27 cellular contexts compared by ENCODE assay signal in genomic region chr11:10938231-10938630, GRCh38.
"Had no signal": no experiment of that assay in that cellular context is flagged by ENCODE, and none has a peak within 500 bp of the region (broad histone marks: within the 10 kb centered on the region; RNA-seq: fewer than 3 reads in every experiment).

No MANE protein-coding gene starts in this region.

- H3K9me3 Mint-ChIP-seq: immature natural killer cell; memory B cell; naive thymus-derived CD8-positive, alpha-beta T cell; nephron; neural crest cell; stimulated activated naive CD8-positive, alpha-beta T cell treated with anti-CD3 and anti-CD28 coated beads, Interleukin-15, Interleukin-2, amounts not matched to agents 100 ng/mL and 50 ng/mL, for 24 hours had no signal

- H3K27me3 ChIP-seq: heart left ventricle, pancreas, right lobe of liver, suprapubic skin, tibial artery, upper lobe of right lung had no signal

- H3K36me3 Mint-ChIP-seq: immature natural killer cell; memory B cell; naive thymus-derived CD8-positive, alpha-beta T cell had no signal

- ATAC-seq: heart left ventricle; mucosa of descending colon; naive thymus-derived CD8-positive, alpha-beta T cell; right lobe of liver; upper lobe of right lung had no signal

- H3K36me3 ChIP-seq: heart left ventricle, left ventricle myocardium inferior, pancreas, prostate gland, right lobe of liver, suprapubic skin, thoracic aorta, tibial artery, upper lobe of right lung had no signal

- H3K4me3 ChIP-seq: heart left ventricle, left ventricle myocardium inferior, mucosa of descending colon, pancreas, prostate gland, right lobe of liver, skin epidermis, suprapubic skin, thoracic aorta, tibial artery, upper lobe of right lung had no signal

- H3K4me3 Mint-ChIP-seq: immature natural killer cell; memory B cell; naive thymus-derived CD8-positive, alpha-beta T cell; nephron; neural crest cell; stimulated activated naive CD8-positive, alpha-beta T cell treated with anti-CD3 and anti-CD28 coated beads, Interleukin-15, Interleukin-2, amounts not matched to agents 100 ng/mL and 50 ng/mL, for 24 hours had no signal

- H3K27ac ChIP-seq: left ventricle myocardium inferior, pancreas, prostate gland, right lobe of liver, skin epidermis, suprapubic skin, thoracic aorta, tibial artery, upper lobe of right lung had no signal

- DNase-seq: heart left ventricle; hypothalamus; immature natural killer cell; left ventricle myocardium inferior; midbrain; mucosa of descending colon; naive thymus-derived CD8-positive, alpha-beta T cell; nucleus accumbens; pancreas; posterior cingulate gyrus; right lobe of liver; stimulated activated CD4-positive, alpha-beta T cell treated with anti-CD3 and anti-CD28 coated beads, Interleukin-12 subunit alpha, Interleukin-12 subunit beta, amount 100 ng/mL, for 4 hours; stimulated activated CD4-positive, alpha-beta T cell treated with anti-CD3 and anti-CD28 coated beads, Interleukin-15, amount 100 ng/mL, for 24 hours; stimulated activated CD4-positive, alpha-beta T cell treated with anti-CD3 and anti-CD28 coated beads, Interleukin-2, amount 100 ng/mL, for 24 hours; stimulated activated CD4-positive, alpha-beta T cell treated with anti-CD3 and anti-CD28 coated beads, Interleukin-4, amount 100 ng/mL, for 1 hour; stimulated activated naive CD4-positive, alpha-beta T cell; tibial artery; trophoblast cell; upper lobe of right lung had no signal

- H3K27ac Mint-ChIP-seq: immature natural killer cell; memory B cell; nephron; stimulated activated naive CD8-positive, alpha-beta T cell treated with anti-CD3 and anti-CD28 coated beads, Interleukin-15, Interleukin-2, amounts not matched to agents 100 ng/mL and 50 ng/mL, for 24 hours had no signal

- H3K4me1 ChIP-seq: prostate gland, upper lobe of right lung had no signal
